Comparison of ENCODE assay signal across 33 cellular contexts in genomic region chr16:57509231-57509923, GRCh38. TPM values are rescaled to one million over a fixed set of nuclear protein-coding genes. Genes with fewer than 3 reads are reported as not detected.
DNase-seq lines count a peak whose midpoint lies in the region; ATAC-seq and TF ChIP-seq lines count a peak whose summit lies in the region.
"Had no signal": no experiment of that assay in that cellular context is flagged by ENCODE, and none has a peak within 500 bp of the region (broad histone marks: within the 10 kb centered on the region; RNA-seq: fewer than 3 reads in every experiment).

No MANE protein-coding gene starts in this region.

- no peak overlapping the region for H3K4me3 ChIP-seq in H7 (ENCODE audit: insufficient read depth, low read depth, low read length)
- no peak overlapping the region for H3K4me3 ChIP-seq in HUES6 (ENCODE audit: low read depth, low read length)
- H3K4me3 ChIP-seq in osteoblast (ENCODE audit: insufficient read depth, low read length) = no peak overlapping the region
- H3K4me3 ChIP-seq: body of pancreas, gastrocnemius medialis, SK-N-MC had no signal

- peaks cover 29% of the 10 kb centered on the region; the same call in 1 of the 2 replicates for H3K4me1 ChIP-seq in HUES6 (ENCODE audit: control insufficient read depth, insufficient read depth, low read length)
- H3K4me1 ChIP-seq in osteoblast (ENCODE audit: insufficient read depth, low read length) = no peaks in the 10 kb centered on the region
- H3K4me1 ChIP-seq: body of pancreas, gastrocnemius medialis had no signal

- no peaks in the 10 kb centered on the region for H3K79me2 ChIP-seq in osteoblast (ENCODE audit: insufficient read depth, low read length)

- TF ChIP-seq CTCF in osteoblast (IDR thresholded peaks at IDR 0.05; ENCODE audit: extremely low read depth, low read depth, low read length) = no peak

- H2AFZ ChIP-seq in osteoblast (ENCODE audit: low read length) = no peak overlapping the region

- no peak overlapping the region for H3K4me2 ChIP-seq in osteoblast (ENCODE audit: insufficient read depth, low read length)

- H3K27me3 ChIP-seq in H7 (ENCODE audit: control insufficient read depth, insufficient read depth, low read length) (no peaks in the 10 kb centered on the region), HUES6 (ENCODE audit: control insufficient read depth, insufficient read depth, low read length) (no peaks in the 10 kb centered on the region), osteoblast (ENCODE audit: insufficient read depth, low read length) (peaks cover 4% of the 10 kb centered on the region)
- H3K27me3 ChIP-seq: body of pancreas, gastrocnemius medialis had no signal

- H3K9ac ChIP-seq in HUES6 (ENCODE audit: low read length) = peak overlapping the region; percentile 75

- H4K20me1 ChIP-seq in osteoblast (ENCODE audit: insufficient read depth, low read length) = no peaks in the 10 kb centered on the region

- no peak for ATAC-seq in GM19452 (IDR thresholded peaks at IDR 0.05; ENCODE audit: unreplicated experiment)
- ATAC-seq: activated CD4-positive, alpha-beta T cell treated with anti-CD3 and anti-CD28 coated beads for 36 hours; activated CD8-positive, alpha-beta T cell treated with anti-CD3 and anti-CD28 coated beads for 36 hours; body of pancreas; gastrocnemius medialis; left colon; stimulated activated naive B cell treated with anti-CD40 and anti-IgM and Interleukin-4, amounts not matched to agents 10 μg/mL and 1 μg/mL and 100 μg/mL, for 72 hours had no signal

- no peaks in the 10 kb centered on the region for H3K36me3 ChIP-seq in H7 (replicated peaks; ENCODE audit: control insufficient read depth, insufficient read depth, low read length)
- H3K36me3 ChIP-seq in HUES6 (ENCODE audit: control insufficient read depth, insufficient read depth, low read length) = no peaks in the 10 kb centered on the region
- no peaks in the 10 kb centered on the region for H3K36me3 ChIP-seq in osteoblast (ENCODE audit: insufficient read depth, low read length)
- H3K36me3 ChIP-seq: gastrocnemius medialis had no signal

- peak overlapping the region; percentile 44; the same call in 1 of the 2 replicates for H3K27ac ChIP-seq in HUES6 (ENCODE audit: low read depth, low read length)
- H3K27ac ChIP-seq in osteoblast (ENCODE audit: low read depth, low read length) = no peak overlapping the region
- H3K27ac ChIP-seq: body of pancreas, gastrocnemius medialis, RWPE1, SK-N-MC had no signal

- no peaks in the 10 kb centered on the region for H3K9me3 ChIP-seq in HUES6 (ENCODE audit: control insufficient read depth, insufficient read depth, low read depth, low read length)
- no peaks in the 10 kb centered on the region for H3K9me3 ChIP-seq in osteoblast (ENCODE audit: low read depth, low read length)
- H3K9me3 ChIP-seq: body of pancreas, gastrocnemius medialis had no signal

- DNase-seq in H7 = peak; percentile 32
- DNase-seq in islet precursor cell = peak; percentile 72
- peak; percentile 80 for DNase-seq in osteoblast (ENCODE audit: insufficient read length, low spot score, missing footprints)
- no peak for DNase-seq in AG20443 (ENCODE audit: low spot score)
- no peak for DNase-seq in effector CD4-positive, alpha-beta T cell
- DNase-seq: activated CD4-positive, alpha-beta T cell treated with anti-CD3 and anti-CD28 coated beads for 36 hours; activated CD8-positive, alpha-beta memory T cell treated with anti-CD3 and anti-CD28 coated beads, Interleukin-2, amount 50 U/mL, for 48 hours; activated CD8-positive, alpha-beta T cell treated with anti-CD3 and anti-CD28 coated beads for 36 hours; activated naive CD4-positive, alpha-beta T cell treated with anti-CD3 and anti-CD28 coated beads for 36 hours; body of pancreas; C1 segment of cervical spinal cord; DMS53; gastrocnemius medialis; HCEC 1CT; hippocampal formation; left colon; NCI-H1092; NCI-H187; nucleus accumbens; stimulated activated CD4-positive, alpha-beta T cell treated with anti-CD3 and anti-CD28 coated beads, Interleukin-15, amount 100 ng/mL, for 24 hours; stimulated activated naive B cell treated with anti-CD40 and anti-IgM and Interleukin-4, amounts not matched to agents 10 μg/mL and 1 μg/mL and 100 μg/mL, for 72 hours; substantia nigra had no signal

RNA-seq across cellular contexts. Expression of gene DOK4, which starts 23.1 kb away (rescaled TPM):
- 15.3 and 15.7 TPM in 2 replicates for total RNA-seq in H7 (2014; rRNA removed; shearing (Covaris generic))
- 27.1 and 29.0 TPM in 2 replicates for total RNA-seq in osteoblast

RNA-seq across cellular contexts. Expression of gene CCDC102A, which starts 27.0 kb away (rescaled TPM):
- total RNA-seq in H7 (2014; rRNA removed; shearing (Covaris generic)) = 9.3 and 10.4 TPM in 2 replicates
- 9.8 and 10.6 TPM in 2 replicates for total RNA-seq in osteoblast

RNA-seq across cellular contexts. Expression of gene ADGRG5, which starts 33.1 kb away (rescaled TPM):
- total RNA-seq in H7 (2014; rRNA removed; shearing (Covaris generic)) = 6.2 and 6.4 TPM in 2 replicates
- not detected in 2 replicates for total RNA-seq in osteoblast
- total RNA-seq: dermis microvascular lymphatic vessel endothelial cell, endothelial cell of umbilical vein, fibroblast of lung, G401, gastrocnemius medialis, myocyte, NCI-H460, pulmonary artery endothelial cell had no signal

RNA-seq across cellular contexts. Expression of gene POLR2C, which starts 46.9 kb away (rescaled TPM):
- 178 and 189 TPM in 2 replicates for total RNA-seq in H7 (2014; rRNA removed; shearing (Covaris generic))
- 95.2 and 97.8 TPM in 2 replicates for total RNA-seq in osteoblast

Comparison
In these comparisons a context has a peak if more than half of its experiments do, and no peak if none do; other contexts are left out.
1. DNase-seq: peak in H7 (single experiment), islet precursor cell (single experiment) and osteoblast (single experiment); none in AG20443 (single experiment) and effector CD4-positive, alpha-beta T cell (single experiment).